8 cellular contexts compared by ENCODE assay signal in genomic region chr20:3808141-3808479, GRCh38. TPM values are rescaled to one million over a fixed set of nuclear protein-coding genes. Genes with fewer than 3 reads are reported as not detected.
A peak's percentile ranks its signal among the peaks of the same experiment; 100 is the strongest.
DNase-seq lines count a peak whose midpoint lies in the region; ATAC-seq and TF ChIP-seq lines count a peak whose summit lies in the region.

No MANE protein-coding gene starts in this region.

- peak in 2 of 6 experiments; percentile 12 to 19 for TF ChIP-seq CTCF in Peyer's patch (IDR thresholded peaks at IDR 0.05)
- no peak for TF ChIP-seq CTCF in epithelial cell of esophagus (IDR thresholded peaks at IDR 0.05; ENCODE audit: insufficient read depth, low read depth, low read length, missing control alignments)
- no peak for TF ChIP-seq CTCF in GM20000 (IDR thresholded peaks at IDR 0.05; ENCODE audit: extremely low read depth, missing control alignments)

- H3K27me3 ChIP-seq in Peyer's patch (no peaks in the 10 kb centered on the region), mucosa of stomach (ENCODE audit: control insufficient read depth, insufficient read depth, low read length) (no peaks in the 10 kb centered on the region)

- H3K36me3 ChIP-seq in Peyer's patch (peaks cover 0 to 23% (median 0%) of the 10 kb centered on the region in 3 donors), mucosa of stomach (ENCODE audit: control insufficient read depth, insufficient read depth, low read length) (peaks cover 3% of the 10 kb centered on the region)

- DNase-seq in GM03348 (ENCODE audit: low spot score) = peak; percentile 86
- DNase-seq in Peyer's patch = peak in 2 of 3 donors; percentile 80 to 90
- DNase-seq in epithelial cell of esophagus (ENCODE audit: low read depth) = peak; percentile 92
- no peak for DNase-seq in GM20000 (ENCODE audit: low spot score)
- DNase-seq in NOMO-1 treated with DMSO at 0.1 percent for 48 hours (lab: John Stamatoyannopoulos, UW; ENCODE audit: unreplicated experiment) = no peak

- H3K4me1 ChIP-seq in Peyer's patch (peaks cover 0 to 62% (median 12%) of the 10 kb centered on the region in 4 donors), mucosa of stomach (ENCODE audit: control insufficient read depth, insufficient read depth, low read length) (peaks cover 61% of the 10 kb centered on the region)

- H3K9ac ChIP-seq in mucosa of stomach (ENCODE audit: low read length) = peak overlapping the region; percentile 66

- no peaks in the 10 kb centered on the region for H3K9me3 ChIP-seq in Peyer's patch
- H3K9me3 ChIP-seq in mucosa of stomach (ENCODE audit: control insufficient read depth, low read length) = no peaks in the 10 kb centered on the region

- ATAC-seq in HG03378 (IDR thresholded peaks at IDR 0.05; ENCODE audit: unreplicated experiment) (no peak), GM18861 (IDR thresholded peaks at IDR 0.05; ENCODE audit: unreplicated experiment) (no peak)

- H3K4me3 ChIP-seq in Peyer's patch = no peak overlapping the region
- no peak overlapping the region for H3K4me3 ChIP-seq in epithelial cell of esophagus (ENCODE audit: low read length)
- H3K4me3 ChIP-seq in mucosa of stomach (ENCODE audit: low read length) = peak overlapping the region; percentile 0

- H3K27ac ChIP-seq in Peyer's patch = peak overlapping the region; percentile 43 to 95 (median 90)

- TF ChIP-seq POLR2A in Peyer's patch (IDR thresholded peaks at IDR 0.05) = peak in 1 of 2 donors; percentile 49

RNA-seq across cellular contexts. Expression of gene CDC25B, which starts 12.0 kb away (rescaled TPM):
- 100 to 1,000 TPM in 1 of 4 donors, 10 to 100 TPM in 3; 14.2 to 202 (median 34.1) TPM for total RNA-seq in Peyer's patch

RNA-seq across cellular contexts. Expression of gene AP5S1, which starts 12.2 kb away (rescaled TPM):
- 10 to 100 TPM; 11.6 to 26.4 (median 22.5) TPM for total RNA-seq in Peyer's patch

RNA-seq across cellular contexts. Expression of gene CENPB, which starts 21.6 kb away (rescaled TPM):
- 10 to 100 TPM; 39.8 to 61.9 (median 47.0) TPM for total RNA-seq in Peyer's patch

RNA-seq across cellular contexts. Expression of gene SPEF1, which starts 26.9 kb away (rescaled TPM):
- not detected for total RNA-seq in Peyer's patch

RNA-seq across cellular contexts. Expression of gene MAVS, which starts 38.5 kb away (rescaled TPM):
- total RNA-seq in Peyer's patch = 10 to 100 TPM; 39.6 to 94.4 (median 69.7) TPM

Comparison
In these comparisons a context has a peak if more than half of its experiments do, and no peak if none do; other contexts are left out.
1. DNase-seq: peak in GM03348 (single experiment), Peyer's patch (2 of 3) and epithelial cell of esophagus (single experiment); none in GM20000 (single experiment) and NOMO-1 treated with DMSO at 0.1 percent for 48 hours (single experiment).